In genomic region chrX:64975491-64975890, GRCh38 we compare ENCODE assay signal across 8 cellular contexts. TPM values are rescaled to one million over a fixed set of nuclear protein-coding genes. Genes with fewer than 3 reads are reported as not detected.
DNase-seq lines count a peak whose midpoint lies in the region; ATAC-seq and TF ChIP-seq lines count a peak whose summit lies in the region.

No MANE protein-coding gene starts in this region.

- H3K4me1 Mint-ChIP-seq in CD8-positive, alpha-beta T cell (ENCODE audit: low read depth): peaks cover 34% of the 10 kb centered on the region
- peaks cover 23 to 39% (median 25%) of the 10 kb centered on the region in 3 donors for H3K4me1 Mint-ChIP-seq in T-cell
- H3K4me1 Mint-ChIP-seq in central memory CD8-positive, alpha-beta T cell: peaks cover 30% of the 10 kb centered on the region

- H3K9me3 ChIP-seq in CD8-positive, alpha-beta T cell (ENCODE audit: low read length): no peaks in the 10 kb centered on the region

- POLR2A ChIA-PET in CD8-positive, alpha-beta T cell (lab: Charles Lee): interaction anchor here (0.5 to 1.3 kb wide), 2 partner anchors 59 to 1423 kb away, joined by 3 to 5 read pairs; partner anchors contain the start of gene ZC3H12B
- POLR2A ChIA-PET in T-cell (lab: Charles Lee): no interaction called here

- no peak for TF ChIP-seq CTCF in CD8-positive, alpha-beta T cell (IDR thresholded peaks at IDR 0.05)

- H3K27ac Mint-ChIP-seq in CD8-positive, alpha-beta T cell: peak overlapping the region; percentile 91
- H3K27ac Mint-ChIP-seq in T-cell: peak overlapping the region; percentile 68 to 78
- peak overlapping the region; percentile 80 for H3K27ac Mint-ChIP-seq in central memory CD8-positive, alpha-beta T cell (ENCODE audit: low read depth)

- H3K4me3 ChIP-seq in CD8-positive, alpha-beta T cell (ENCODE audit: low read depth, low read length): peak overlapping the region; percentile 81

- CTCF ChIA-PET in CD8-positive, alpha-beta T cell (lab: Charles Lee): no interaction called here
- CTCF ChIA-PET in T-cell (lab: Charles Lee): interaction anchor here (0.5 to 0.8 kb wide), 3 partner anchors 59 to 108 kb away, joined by 3 read pairs; partner anchors contain the start of gene ZC3H12B (in 1 of the 2)

- intact Hi-C loops in CD8-positive, alpha-beta T cell (cut with DNase I, micrococcal nuclease): loop anchor here (5.0 to 10.0 kb wide), 4 partner anchors 578 to 1411 kb away; partner anchors contain the start of genes AMER1 (in 1 of the 2) and MTMR8 (in 1 of the 2)

- peak; percentile 27 for ATAC-seq in CD8-positive, alpha-beta T cell
- ATAC-seq in HG02759 (IDR thresholded peaks at IDR 0.05; ENCODE audit: unreplicated experiment): peak; percentile 28
- peak in 3 of 4 experiments; percentile 20 to 34 (median 26) for ATAC-seq in T-cell (replicated peaks in 1 of 4)
- ATAC-seq in central memory CD8-positive, alpha-beta T cell (replicated peaks; ENCODE audit: extremely low read depth, poor library complexity, severe bottlenecking): peak; percentile 21

- H3K36me3 Mint-ChIP-seq in CD8-positive, alpha-beta T cell: peaks cover 22% of the 10 kb centered on the region
- H3K36me3 Mint-ChIP-seq in T-cell: peaks cover 18% of the 10 kb centered on the region
- peaks cover 2% of the 10 kb centered on the region for H3K36me3 Mint-ChIP-seq in central memory CD8-positive, alpha-beta T cell (ENCODE audit: insufficient read depth)

- no peaks in the 10 kb centered on the region for H3K27me3 ChIP-seq in CD8-positive, alpha-beta T cell (ENCODE audit: insufficient read depth, low read length)

- H3K36me3 ChIP-seq in CD8-positive, alpha-beta T cell (ENCODE audit: insufficient read depth, low read length): no peaks in the 10 kb centered on the region

- H3K27me3 Mint-ChIP-seq in CD8-positive, alpha-beta T cell (ENCODE audit: low read depth): no peaks in the 10 kb centered on the region
- H3K27me3 Mint-ChIP-seq in T-cell: peaks cover 0 to 9% of the 10 kb centered on the region in 2 donors
- H3K27me3 Mint-ChIP-seq in central memory CD8-positive, alpha-beta T cell: no peaks in the 10 kb centered on the region

- H3K4me3 Mint-ChIP-seq in CD8-positive, alpha-beta T cell: peak overlapping the region; percentile 95
- peak overlapping the region; percentile 91 to 92 (median 91) for H3K4me3 Mint-ChIP-seq in T-cell
- peak overlapping the region; percentile 93 for H3K4me3 Mint-ChIP-seq in central memory CD8-positive, alpha-beta T cell

- H3K27ac ChIP-seq in CD8-positive, alpha-beta T cell (ENCODE audit: low read depth, low read length): no peak overlapping the region

- DNase-seq in CD8-positive, alpha-beta T cell: peak in 4 of 7 experiments; percentile 11 to 49 (median 16)
- peak in 16 of 34 experiments; percentile 0 to 28 (median 6) for DNase-seq in T-cell
- DNase-seq in central memory CD8-positive, alpha-beta T cell (ENCODE audit: low spot score in 2 of 2): no peak
- DNase-seq in kidney tubule cell (ENCODE audit: low spot score): peak; percentile 21
- DNase-seq in stimulated activated CD4-positive, alpha-beta T cell treated with anti-CD3 and anti-CD28 coated beads, Interleukin-15, amount 100 ng/mL, for 24 hours: peak; percentile 38
- no peak for DNase-seq in NK-92 (lab: John Stamatoyannopoulos, UW; ENCODE audit: unreplicated experiment)
- DNase-seq in KG1 (lab: John Stamatoyannopoulos, UW): no peak

- H3K4me1 ChIP-seq in CD8-positive, alpha-beta T cell (ENCODE audit: insufficient read depth, low read length): peaks cover 10% of the 10 kb centered on the region

- H3K9me3 Mint-ChIP-seq in CD8-positive, alpha-beta T cell: peaks cover 4% of the 10 kb centered on the region
- H3K9me3 Mint-ChIP-seq in T-cell: peaks cover 0 to 3% (median 3%) of the 10 kb centered on the region in 3 donors
- H3K9me3 Mint-ChIP-seq in central memory CD8-positive, alpha-beta T cell: no peaks in the 10 kb centered on the region

RNA-seq across cellular contexts. Expression of gene ZC4H2, which starts 0.8 kb away (rescaled TPM):
- total RNA-seq in CD8-positive, alpha-beta T cell: 1 to 10 TPM; 3.2 to 6.5 TPM
- total RNA-seq in T-cell: 10 to 100 TPM in 4 of 5 donors, 1 to 10 TPM in 1; 10.0 to 15.8 (median 11.5) TPM

RNA-seq across cellular contexts. Expression of gene ZC3H12B, which starts 59.1 kb away (rescaled TPM):
- total RNA-seq in CD8-positive, alpha-beta T cell: 1 to 10 TPM; 2.1 to 2.4 TPM
- 1 to 10 TPM; 1.7 to 3.7 (median 3.5) TPM for total RNA-seq in T-cell

Comparison
In these comparisons a context has a peak if more than half of its experiments do, and no peak if none do; other contexts are left out.
1. DNase-seq: peak in CD8-positive, alpha-beta T cell (4 of 7), kidney tubule cell (single experiment) and stimulated activated CD4-positive, alpha-beta T cell treated with anti-CD3 and anti-CD28 coated beads, Interleukin-15, amount 100 ng/mL, for 24 hours (single experiment); none in central memory CD8-positive, alpha-beta T cell (0 of 2), NK-92 (single experiment) and KG1 (single experiment).
2. Peak in every context shown above with its lines, with median percentiles within 50 percentile points of each other: ATAC-seq, H3K27ac Mint-ChIP-seq and H3K4me3 Mint-ChIP-seq.